Comparison of ENCODE assay signal across 1 cellular context in genomic region chr2:234881413-234882241, GRCh38.
TF ChIP-seq lines count a peak whose summit lies in the region.

No MANE protein-coding gene starts in this region.

TF ChIP-seq in HepG2, 621 proteins besides CTCF, POLR2A, EP300 and RAD21 (continued from another document and continues in another):
- TF ChIP-seq, protein P1, sequence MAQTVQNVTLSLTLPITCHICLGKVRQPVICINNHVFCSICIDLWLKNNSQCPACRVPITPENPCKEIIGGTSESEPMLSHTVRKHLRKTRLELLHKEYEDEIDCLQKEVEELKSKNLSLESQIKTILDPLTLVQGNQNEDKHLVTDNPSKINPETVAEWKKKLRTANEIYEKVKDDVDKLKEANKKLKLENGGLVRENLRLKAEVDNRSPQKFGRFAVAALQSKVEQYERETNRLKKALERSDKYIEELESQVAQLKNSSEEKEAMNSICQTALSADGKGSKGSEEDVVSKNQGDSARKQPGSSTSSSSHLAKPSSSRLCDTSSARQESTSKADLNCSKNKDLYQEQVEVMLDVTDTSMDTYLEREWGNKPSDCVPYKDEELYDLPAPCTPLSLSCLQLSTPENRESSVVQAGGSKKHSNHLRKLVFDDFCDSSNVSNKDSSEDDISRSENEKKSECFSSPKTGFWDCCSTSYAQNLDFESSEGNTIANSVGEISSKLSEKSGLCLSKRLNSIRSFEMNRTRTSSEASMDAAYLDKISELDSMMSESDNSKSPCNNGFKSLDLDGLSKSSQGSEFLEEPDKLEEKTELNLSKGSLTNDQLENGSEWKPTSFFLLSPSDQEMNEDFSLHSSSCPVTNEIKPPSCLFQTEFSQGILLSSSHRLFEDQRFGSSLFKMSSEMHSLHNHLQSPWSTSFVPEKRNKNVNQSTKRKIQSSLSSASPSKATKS (CRISPR knock-in tag; IDR thresholded peaks at IDR 0.05), result no peak
- TF ChIP-seq DDIT3 (CRISPR knock-in tag; IDR thresholded peaks at IDR 0.05) (no peak), FLYWCH1 (CRISPR knock-in tag; IDR thresholded peaks at IDR 0.05) (no peak), TOPORS (CRISPR knock-in tag; IDR thresholded peaks at IDR 0.05) (peak; percentile 54; the same call in 1 of the 2 replicates), ISL2 (CRISPR knock-in tag; IDR thresholded peaks at IDR 0.05) (peak; percentile 63), TBL1XR1 (IDR thresholded peaks at IDR 0.05; ENCODE audit: borderline replicate concordance, low read length, partially characterized antibody) (peak; percentile 74), ZNF124 (CRISPR knock-in tag; IDR thresholded peaks at IDR 0.05) (peak; percentile 85; the same call in 1 of the 2 replicates), ATF4 (CRISPR knock-in tag; IDR thresholded peaks at IDR 0.05) (no peak; a peak in 1 of 4 replicates), ZNF562 (CRISPR knock-in tag; IDR thresholded peaks at IDR 0.05; ENCODE audit: borderline replicate concordance) (no peak), KDM6A (CRISPR knock-in tag; IDR thresholded peaks at IDR 0.05; ENCODE audit: low read depth) (0 out of 2 replicates have a peak, but pooled peaks have one; percentile 31), HNF4G (IDR thresholded peaks at IDR 0.05; ENCODE audit: borderline replicate concordance, low read depth, low read length) (no peak), HNF4G (CRISPR knock-in tag; IDR thresholded peaks at IDR 0.05; ENCODE audit: borderline replicate concordance, low read depth) (no peak; the same call in 1 of the 2 replicates), PAF1 (CRISPR knock-in tag; IDR thresholded peaks at IDR 0.05) (no peak), GMEB2 (CRISPR knock-in tag; IDR thresholded peaks at IDR 0.05; ENCODE audit: low read depth) (no peak), NCOA2 (CRISPR knock-in tag; IDR thresholded peaks at IDR 0.05) (peak; percentile 41; the same call in 1 of the 2 replicates), THYN1 (CRISPR knock-in tag; IDR thresholded peaks at IDR 0.05; ENCODE audit: borderline replicate concordance, low read depth) (peak; percentile 56; the same call in 1 of the 2 replicates), ZNF577 (CRISPR knock-in tag; IDR thresholded peaks at IDR 0.05; ENCODE audit: borderline replicate concordance, low read depth) (no peak), TCF7 (IDR thresholded peaks at IDR 0.05; ENCODE audit: low read depth) (no peak), ZNF772 (CRISPR knock-in tag; IDR thresholded peaks at IDR 0.05) (0 out of 2 replicates have a peak, but pooled peaks have one; percentile 54), ZSCAN22 (CRISPR knock-in tag; IDR thresholded peaks at IDR 0.05) (no peak), ZMAT3 (CRISPR knock-in tag; conservative IDR thresholded peaks at IDR 0.05) (0 out of 2 replicates have a peak, but pooled peaks have one; percentile 62), ZNF670 (CRISPR knock-in tag; IDR thresholded peaks at IDR 0.05; ENCODE audit: borderline replicate concordance) (no peak), POLR2AphosphoS5 (IDR thresholded peaks at IDR 0.05; ENCODE audit: low read depth, low read length) (peak; percentile 76), ADNP (CRISPR knock-in tag; IDR thresholded peaks at IDR 0.05) (0 out of 2 replicates have a peak, but pooled peaks have one; percentile 41), KDM3A (CRISPR knock-in tag; IDR thresholded peaks at IDR 0.05; ENCODE audit: low read depth) (no peak; the same call in 1 of the 2 replicates), ELF4 (CRISPR knock-in tag; IDR thresholded peaks at IDR 0.05; ENCODE audit: borderline replicate concordance) (peak; percentile 65; the same call in 1 of the 2 replicates), ZBED4 (CRISPR knock-in tag; IDR thresholded peaks at IDR 0.05; ENCODE audit: borderline replicate concordance) (no peak), MYC (CRISPR knock-in tag; IDR thresholded peaks at IDR 0.05; ENCODE audit: borderline replicate concordance) (peak; percentile 57; the same call in 1 of the 2 replicates), ATRX (CRISPR knock-in tag; IDR thresholded peaks at IDR 0.05; ENCODE audit: borderline replicate concordance) (no peak), ZBTB10 (CRISPR knock-in tag; IDR thresholded peaks at IDR 0.05; ENCODE audit: borderline replicate concordance) (0 out of 2 replicates have a peak, but pooled peaks have one; percentile 27), ZNF512B (CRISPR knock-in tag; IDR thresholded peaks at IDR 0.05; ENCODE audit: borderline replicate concordance) (peak; percentile 73; the same call in 1 of the 2 replicates)
- TF ChIP-seq, protein P2, sequence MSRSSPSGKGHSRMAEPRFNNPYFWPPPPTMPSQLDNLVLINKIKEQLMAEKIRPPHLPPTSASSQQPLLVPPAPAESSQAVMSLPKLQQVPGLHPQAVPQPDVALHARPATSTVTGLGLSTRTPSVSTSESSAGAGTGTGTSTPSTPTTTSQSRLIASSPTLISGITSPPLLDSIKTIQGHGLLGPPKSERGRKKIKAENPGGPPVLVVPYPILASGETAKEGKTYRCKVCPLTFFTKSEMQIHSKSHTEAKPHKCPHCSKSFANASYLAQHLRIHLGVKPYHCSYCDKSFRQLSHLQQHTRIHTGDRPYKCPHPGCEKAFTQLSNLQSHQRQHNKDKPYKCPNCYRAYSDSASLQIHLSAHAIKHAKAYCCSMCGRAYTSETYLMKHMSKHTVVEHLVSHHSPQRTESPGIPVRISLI (CRISPR knock-in tag; IDR thresholded peaks at IDR 0.05; ENCODE audit: borderline replicate concordance), result no peak
- TF ChIP-seq, protein P3, sequence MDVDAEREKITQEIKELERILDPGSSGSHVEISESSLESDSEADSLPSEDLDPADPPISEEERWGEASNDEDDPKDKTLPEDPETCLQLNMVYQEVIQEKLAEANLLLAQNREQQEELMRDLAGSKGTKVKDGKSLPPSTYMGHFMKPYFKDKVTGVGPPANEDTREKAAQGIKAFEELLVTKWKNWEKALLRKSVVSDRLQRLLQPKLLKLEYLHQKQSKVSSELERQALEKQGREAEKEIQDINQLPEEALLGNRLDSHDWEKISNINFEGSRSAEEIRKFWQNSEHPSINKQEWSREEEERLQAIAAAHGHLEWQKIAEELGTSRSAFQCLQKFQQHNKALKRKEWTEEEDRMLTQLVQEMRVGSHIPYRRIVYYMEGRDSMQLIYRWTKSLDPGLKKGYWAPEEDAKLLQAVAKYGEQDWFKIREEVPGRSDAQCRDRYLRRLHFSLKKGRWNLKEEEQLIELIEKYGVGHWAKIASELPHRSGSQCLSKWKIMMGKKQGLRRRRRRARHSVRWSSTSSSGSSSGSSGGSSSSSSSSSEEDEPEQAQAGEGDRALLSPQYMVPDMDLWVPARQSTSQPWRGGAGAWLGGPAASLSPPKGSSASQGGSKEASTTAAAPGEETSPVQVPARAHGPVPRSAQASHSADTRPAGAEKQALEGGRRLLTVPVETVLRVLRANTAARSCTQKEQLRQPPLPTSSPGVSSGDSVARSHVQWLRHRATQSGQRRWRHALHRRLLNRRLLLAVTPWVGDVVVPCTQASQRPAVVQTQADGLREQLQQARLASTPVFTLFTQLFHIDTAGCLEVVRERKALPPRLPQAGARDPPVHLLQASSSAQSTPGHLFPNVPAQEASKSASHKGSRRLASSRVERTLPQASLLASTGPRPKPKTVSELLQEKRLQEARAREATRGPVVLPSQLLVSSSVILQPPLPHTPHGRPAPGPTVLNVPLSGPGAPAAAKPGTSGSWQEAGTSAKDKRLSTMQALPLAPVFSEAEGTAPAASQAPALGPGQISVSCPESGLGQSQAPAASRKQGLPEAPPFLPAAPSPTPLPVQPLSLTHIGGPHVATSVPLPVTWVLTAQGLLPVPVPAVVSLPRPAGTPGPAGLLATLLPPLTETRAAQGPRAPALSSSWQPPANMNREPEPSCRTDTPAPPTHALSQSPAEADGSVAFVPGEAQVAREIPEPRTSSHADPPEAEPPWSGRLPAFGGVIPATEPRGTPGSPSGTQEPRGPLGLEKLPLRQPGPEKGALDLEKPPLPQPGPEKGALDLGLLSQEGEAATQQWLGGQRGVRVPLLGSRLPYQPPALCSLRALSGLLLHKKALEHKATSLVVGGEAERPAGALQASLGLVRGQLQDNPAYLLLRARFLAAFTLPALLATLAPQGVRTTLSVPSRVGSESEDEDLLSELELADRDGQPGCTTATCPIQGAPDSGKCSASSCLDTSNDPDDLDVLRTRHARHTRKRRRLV (CRISPR knock-in tag; IDR thresholded peaks at IDR 0.05), result peak; percentile 49; the same call in 1 of the 2 replicates
- TF ChIP-seq, protein P4, sequence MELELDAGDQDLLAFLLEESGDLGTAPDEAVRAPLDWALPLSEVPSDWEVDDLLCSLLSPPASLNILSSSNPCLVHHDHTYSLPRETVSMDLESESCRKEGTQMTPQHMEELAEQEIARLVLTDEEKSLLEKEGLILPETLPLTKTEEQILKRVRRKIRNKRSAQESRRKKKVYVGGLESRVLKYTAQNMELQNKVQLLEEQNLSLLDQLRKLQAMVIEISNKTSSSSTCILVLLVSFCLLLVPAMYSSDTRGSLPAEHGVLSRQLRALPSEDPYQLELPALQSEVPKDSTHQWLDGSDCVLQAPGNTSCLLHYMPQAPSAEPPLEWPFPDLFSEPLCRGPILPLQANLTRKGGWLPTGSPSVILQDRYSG (CRISPR knock-in tag; IDR thresholded peaks at IDR 0.05), result no peak
